In the genomic region with DNA sequence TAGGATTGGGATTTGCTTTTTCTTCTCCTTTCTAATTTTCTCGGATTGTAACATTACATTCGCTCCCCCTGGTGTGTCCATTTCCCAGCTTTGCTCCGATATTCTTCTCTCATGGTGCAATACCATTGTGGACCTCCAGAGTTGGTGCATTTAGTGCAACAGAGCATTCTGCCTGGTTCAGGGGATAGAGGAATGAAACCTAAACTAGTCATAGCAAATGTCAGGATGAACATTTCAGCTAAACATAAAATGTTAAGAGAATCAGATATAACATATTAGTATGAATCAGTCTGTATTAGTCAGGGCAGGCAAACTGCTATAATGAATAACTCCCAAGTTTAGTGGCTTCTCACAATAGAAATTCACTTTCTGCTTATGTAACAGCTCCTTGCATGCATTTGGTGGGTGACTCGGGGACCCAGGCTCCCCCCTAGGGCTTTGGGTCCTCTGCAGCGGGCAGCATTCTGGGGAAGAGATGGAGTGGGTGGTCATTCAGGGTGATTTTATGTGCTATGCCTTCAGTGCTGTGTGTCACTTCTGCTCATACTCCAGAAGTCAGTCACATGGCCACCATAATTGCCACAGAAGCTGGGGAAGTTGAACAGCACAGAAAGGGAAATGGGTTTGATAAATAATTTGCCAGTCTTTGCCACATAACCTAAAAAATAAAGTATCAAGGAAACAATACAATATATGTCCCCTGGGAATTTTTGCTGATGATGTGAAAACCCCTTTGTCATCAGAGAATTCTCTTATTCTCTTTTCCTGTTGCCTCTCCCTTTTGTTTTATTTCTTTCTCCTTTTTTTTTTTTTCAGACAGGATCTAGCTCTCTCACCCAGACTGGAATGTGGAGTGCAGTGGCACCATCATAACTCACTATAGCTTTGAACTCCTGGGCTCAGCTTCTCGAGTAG, we compare ENCODE assay signal across 12 cellular contexts.
DNase-seq lines count a peak whose midpoint lies in the region; ATAC-seq and TF ChIP-seq lines count a peak whose summit lies in the region.
"Had no signal": no experiment of that assay in that cellular context is flagged by ENCODE, and none has a peak within 500 bp of the region (broad histone marks: within the 10 kb centered on the region; RNA-seq: fewer than 3 reads in every experiment).

No MANE protein-coding gene starts in this region.

- no peaks in the 10 kb centered on the region for H3K27me3 ChIP-seq in foreskin keratinocyte
- H3K27me3 ChIP-seq in CD4-positive, alpha-beta T cell (ENCODE audit: control insufficient read depth, insufficient read depth, low read length): no peaks in the 10 kb centered on the region
- H3K27me3 ChIP-seq: dorsolateral prefrontal cortex had no signal

- intact Hi-C loops in CD4-positive, alpha-beta T cell (cut with DNase I, micrococcal nuclease): no loop called here

- no peaks in the 10 kb centered on the region for H3K9me3 ChIP-seq in CD4-positive, alpha-beta T cell (ENCODE audit: control insufficient read depth, low read length)
- H3K9me3 ChIP-seq: psoas muscle had no signal

- peaks cover 14% of the 10 kb centered on the region for H3K4me1 ChIP-seq in foreskin keratinocyte

- peaks cover 7% of the 10 kb centered on the region for H3K4me1 Mint-ChIP-seq in CD4-positive, alpha-beta T cell (ENCODE audit: low read depth)

- CTCF ChIA-PET in CD4-positive, alpha-beta T cell (lab: Charles Lee): no interaction called here

- H3K27me3 Mint-ChIP-seq in CD4-positive, alpha-beta T cell: peaks cover 14% of the 10 kb centered on the region

- TF ChIP-seq CTCF in foreskin keratinocyte (conservative IDR thresholded peaks at IDR 0.05): peak; percentile 43
- TF ChIP-seq CTCF in CD4-positive, alpha-beta T cell (IDR thresholded peaks at IDR 0.05): no peak

- ATAC-seq in foreskin keratinocyte (peak; percentile 20), GM21515 (IDR thresholded peaks at IDR 0.05; ENCODE audit: unreplicated experiment) (no peak), GM21723 (IDR thresholded peaks at IDR 0.05; ENCODE audit: unreplicated experiment) (no peak)
- no peak for ATAC-seq in CD4-positive, alpha-beta T cell (ENCODE audit: poor library complexity)
- ATAC-seq: psoas muscle had no signal

- H3K27ac ChIP-seq in foreskin keratinocyte: no peak overlapping the region
- H3K27ac ChIP-seq in CD4-positive, alpha-beta T cell (ENCODE audit: low read depth, low read length): no peak overlapping the region
- H3K27ac ChIP-seq: psoas muscle, RWPE1 had no signal

- peak; percentile 35 for DNase-seq in stimulated activated CD4-positive, alpha-beta T cell treated with anti-CD3 and anti-CD28 coated beads, Interleukin-1b, Interleukin-23, amount 100 ng/mL, for 48 hours
- no peak for DNase-seq in stimulated activated CD4-positive, alpha-beta T cell treated with anti-CD3 and anti-CD28 coated beads, Interleukin-4, amount 100 ng/mL, for 4 hours
- DNase-seq in SIG-M5 (lab: John Stamatoyannopoulos, UW) (peak; percentile 2), foreskin keratinocyte (peak in 1 of 2 donors; percentile 31), inferior parietal cortex (ENCODE audit: extremely low spot score) (no peak)
- no peak for DNase-seq in CD4-positive, alpha-beta T cell
- DNase-seq: DMS153, dorsolateral prefrontal cortex had no signal

- POLR2A ChIA-PET in CD4-positive, alpha-beta T cell (lab: Charles Lee): no interaction called here

- no peak overlapping the region for H3K4me3 Mint-ChIP-seq in CD4-positive, alpha-beta T cell

- H3K9me3 Mint-ChIP-seq in CD4-positive, alpha-beta T cell: no peaks in the 10 kb centered on the region

- no peaks in the 10 kb centered on the region for H3K36me3 Mint-ChIP-seq in CD4-positive, alpha-beta T cell (ENCODE audit: low read depth)

- no peak overlapping the region for H3K27ac Mint-ChIP-seq in CD4-positive, alpha-beta T cell

Comparison
In these comparisons a context has a peak if more than half of its experiments do, and no peak if none do; other contexts are left out.
1. DNase-seq: peak in stimulated activated CD4-positive, alpha-beta T cell treated with anti-CD3 and anti-CD28 coated beads, Interleukin-1b, Interleukin-23, amount 100 ng/mL, for 48 hours (single experiment) and SIG-M5 (single experiment); none in stimulated activated CD4-positive, alpha-beta T cell treated with anti-CD3 and anti-CD28 coated beads, Interleukin-4, amount 100 ng/mL, for 4 hours (0 of 2), inferior parietal cortex (single experiment) and CD4-positive, alpha-beta T cell (0 of 10).